Comparison of ENCODE assay signal across 18 cellular contexts in genomic region chr2:182917924-182918323, GRCh38.
A peak's percentile ranks its signal among the peaks of the same experiment; 100 is the strongest.
DNase-seq lines count a peak whose midpoint lies in the region; ATAC-seq and TF ChIP-seq lines count a peak whose summit lies in the region.
"Had no signal": no experiment of that assay in that cellular context is flagged by ENCODE, and none has a peak within 500 bp of the region (broad histone marks: within the 10 kb centered on the region; RNA-seq: fewer than 3 reads in every experiment).

No MANE protein-coding gene starts in this region.

- no peak overlapping the region for H3K4me3 ChIP-seq in AG09309 (ENCODE audit: control insufficient read depth, low read depth, low read length)
- no peak overlapping the region for H3K4me3 ChIP-seq in SK-N-MC
- H3K4me3 ChIP-seq: SJCRH30 had no signal

- no peak for ATAC-seq in HG02884 (IDR thresholded peaks at IDR 0.05; ENCODE audit: unreplicated experiment)
- no peak for ATAC-seq in activated naive CD8-positive, alpha-beta T cell treated with anti-CD3 and anti-CD28 coated beads, Interleukin-2, amount 50 U/mL, for 24 hours

- peaks cover 47% of the 10 kb centered on the region for H3K36me3 ChIP-seq in SK-N-MC (ENCODE audit: insufficient read depth, low read length)

- H3K9me3 ChIP-seq in SK-N-MC (ENCODE audit: low read depth, low read length), result no peaks in the 10 kb centered on the region
- H3K9me3 ChIP-seq: SJCRH30 had no signal

- no peaks in the 10 kb centered on the region for H3K27me3 Mint-ChIP-seq in nephron progenitor cell (ENCODE audit: low read depth, poor library complexity)
- no peaks in the 10 kb centered on the region for H3K27me3 Mint-ChIP-seq in activated naive CD8-positive, alpha-beta T cell treated with anti-CD3 and anti-CD28 coated beads, Interleukin-2, amount 50 U/mL, for 24 hours

- peaks cover 5% of the 10 kb centered on the region for H3K9me3 Mint-ChIP-seq in nephron progenitor cell
- no peaks in the 10 kb centered on the region for H3K9me3 Mint-ChIP-seq in activated naive CD8-positive, alpha-beta T cell treated with anti-CD3 and anti-CD28 coated beads, Interleukin-2, amount 50 U/mL, for 24 hours

- TF ChIP-seq CTCF in AG09309 (IDR thresholded peaks at IDR 0.05; ENCODE audit: control insufficient read depth, insufficient read depth, low read depth, low read length, missing control alignments) (no peak), nephron progenitor cell (IDR thresholded peaks at IDR 0.05) (no peak)

- peak; percentile 17 for DNase-seq in AG09309 (ENCODE audit: low read depth)
- peak; percentile 45 for DNase-seq in GM04504 (ENCODE audit: low read depth)
- DNase-seq in SK-N-MC (ENCODE audit: low read depth, low spot score), result no peak
- no peak for DNase-seq in nephron progenitor cell
- DNase-seq in NCI-H526 (lab: John Stamatoyannopoulos, UW), result no peak
- no peak for DNase-seq in activated gamma-delta T cell (lab: John Stamatoyannopoulos, UW)
- no peak for DNase-seq in activated naive CD8-positive, alpha-beta T cell treated with anti-CD3 and anti-CD28 coated beads, Interleukin-2, amount 50 U/mL, for 24 hours
- DNase-seq: KG1, MV-4-11, NCI-H1105 treated with DMSO at 0.1 percent for 48 hours, NCI-H2029 treated with DMSO at 0.1 percent for 48 hours, NCI-H2171, NCI-H345, NCI-H524 treated with DMSO at 0.1 percent for 48 hours, OCI-M1, SJCRH30 had no signal

- peaks cover 93% of the 10 kb centered on the region for H3K36me3 Mint-ChIP-seq in nephron progenitor cell (ENCODE audit: low read depth)
- no peaks in the 10 kb centered on the region for H3K36me3 Mint-ChIP-seq in activated naive CD8-positive, alpha-beta T cell treated with anti-CD3 and anti-CD28 coated beads, Interleukin-2, amount 50 U/mL, for 24 hours (ENCODE audit: low read depth)

- peaks cover 42% of the 10 kb centered on the region for H3K4me1 Mint-ChIP-seq in nephron progenitor cell
- H3K4me1 Mint-ChIP-seq in activated naive CD8-positive, alpha-beta T cell treated with anti-CD3 and anti-CD28 coated beads, Interleukin-2, amount 50 U/mL, for 24 hours, result no peaks in the 10 kb centered on the region

- H3K4me3 Mint-ChIP-seq in nephron progenitor cell, result no peak overlapping the region
- no peak overlapping the region for H3K4me3 Mint-ChIP-seq in activated naive CD8-positive, alpha-beta T cell treated with anti-CD3 and anti-CD28 coated beads, Interleukin-2, amount 50 U/mL, for 24 hours
- H3K4me3 Mint-ChIP-seq: B cell had no signal

- peak overlapping the region; percentile 34; the same call in 1 of the 2 replicates for H3K27ac ChIP-seq in SK-N-MC
- H3K27ac ChIP-seq: SJCRH30 had no signal

- H3K9ac ChIP-seq in SK-N-MC (ENCODE audit: insufficient read length), result no peak overlapping the region

- peak overlapping the region; percentile 86 for H3K27ac Mint-ChIP-seq in nephron progenitor cell
- no peak overlapping the region for H3K27ac Mint-ChIP-seq in activated naive CD8-positive, alpha-beta T cell treated with anti-CD3 and anti-CD28 coated beads, Interleukin-2, amount 50 U/mL, for 24 hours
- H3K27ac Mint-ChIP-seq: B cell had no signal

Comparison
In these comparisons a context has a peak if more than half of its experiments do, and no peak if none do; other contexts are left out.
1. DNase-seq: peak in AG09309 (single experiment) and GM04504 (single experiment); none in SK-N-MC (single experiment), nephron progenitor cell (single experiment), NCI-H526 (0 of 2), activated gamma-delta T cell (single experiment) and activated naive CD8-positive, alpha-beta T cell treated with anti-CD3 and anti-CD28 coated beads, Interleukin-2, amount 50 U/mL, for 24 hours (single experiment).